In genomic region chr11:102346456-102346747, GRCh38 we compare ENCODE assay signal across 8 cellular contexts. TPM values are rescaled to one million over a fixed set of nuclear protein-coding genes. Genes with fewer than 3 reads are reported as not detected.
DNase-seq lines count a peak whose midpoint lies in the region; ATAC-seq, FAIRE-seq and TF ChIP-seq lines count a peak whose summit lies in the region.

No MANE protein-coding gene starts in this region.

- H3K4me3 ChIP-seq in astrocyte of the cerebellum (ENCODE audit: low read depth, low read length) (peak overlapping the region; percentile 91), HepG2 (replicated peaks in 1 of 3; ENCODE audit: insufficient read depth in 1 of 3, low read depth in 2 of 3, low read length in 3 of 3) (peak overlapping the region; percentile 85 to 98 (median 96)), testis (peak overlapping the region; percentile 94 to 99)

- peak overlapping the region; percentile 91 for H3K4me3 Mint-ChIP-seq in activated CD4-positive, alpha-beta T cell treated with anti-CD3 and anti-CD28 coated beads, Interleukin-2, amount 10 ng/mL, durations not matched to agents 7 days and 5 days

- H3K9me3 Mint-ChIP-seq in activated CD4-positive, alpha-beta T cell treated with anti-CD3 and anti-CD28 coated beads, Interleukin-2, amount 10 ng/mL, durations not matched to agents 7 days and 5 days = no peaks in the 10 kb centered on the region

- H3K36me3 Mint-ChIP-seq in activated CD4-positive, alpha-beta T cell treated with anti-CD3 and anti-CD28 coated beads, Interleukin-2, amount 10 ng/mL, durations not matched to agents 7 days and 5 days (ENCODE audit: low read depth) = peaks cover 19% of the 10 kb centered on the region

- peaks cover 34% of the 10 kb centered on the region for H3K4me1 Mint-ChIP-seq in activated CD4-positive, alpha-beta T cell treated with anti-CD3 and anti-CD28 coated beads, Interleukin-2, amount 10 ng/mL, durations not matched to agents 7 days and 5 days

- in situ Hi-C loops in astrocyte of the cerebellum (cut with HindIII; ENCODE audit: low sequenced_read_pairs) = no loop called here
- in situ Hi-C loops in HepG2 (cut with HindIII; ENCODE audit: extremely low pct_ligation_motif_present, low pct_unique_long_range_greater_than_20kb) = loop anchor here (5.0 to 10.0 kb wide), 2 partner anchors 148 to 316 kb away; no protein-coding TSS in a partner anchor

- no peak for TF ChIP-seq EP300 in HepG2 (IDR thresholded peaks at IDR 0.05; ENCODE audit: low read depth in 2 of 2, low read length in 2 of 2)
- TF ChIP-seq EP300 in HepG2 (CRISPR knock-in tag; IDR thresholded peaks at IDR 0.05; ENCODE audit: borderline replicate concordance) = no peak

- H3K4me2 ChIP-seq in HepG2 (ENCODE audit: low read depth, low read length) = peak overlapping the region; percentile 80

- FAIRE-seq in HepG2 (lab: Jason Lieb, UNC) = no peak

- H3K27ac Mint-ChIP-seq in activated CD4-positive, alpha-beta T cell treated with anti-CD3 and anti-CD28 coated beads, Interleukin-2, amount 10 ng/mL, durations not matched to agents 7 days and 5 days = peak overlapping the region; percentile 99

- H3K9me3 ChIP-seq in HepG2 (ENCODE audit: low read length) (no peaks in the 10 kb centered on the region), testis (no peaks in the 10 kb centered on the region)

- POLR2A ChIA-PET in activated CD4-positive, alpha-beta T cell treated with anti-CD3 and anti-CD28 coated beads, Interleukin-2, amount 10 ng/mL, durations not matched to agents 7 days and 5 days (lab: Charles Lee) = no interaction called here
- POLR2A ChIA-PET in HepG2 (lab: Yijun Ruan, JAX) = no interaction called here

- H3K27ac ChIP-seq in HepG2 (ENCODE audit: extremely low read length, insufficient read depth, low read length) (peak overlapping the region; percentile 96), testis (peak overlapping the region; percentile 99 to 100)

- H3K9ac ChIP-seq in HepG2 (ENCODE audit: insufficient read depth, low read depth, low read length) = peak overlapping the region; percentile 90

- BruUV-seq in HepG2 (replicated peaks; lab: Mats Ljungman, UMichigan) = TSS peak; percentile 87

- H4K20me1 ChIP-seq in HepG2 (ENCODE audit: insufficient read depth, low read length) = peaks cover 8% of the 10 kb centered on the region; the same call in 1 of the 2 replicates

- H3K36me3 ChIP-seq in HepG2 (replicated peaks in 1 of 2; ENCODE audit: control insufficient read depth in 1 of 2, insufficient read depth in 2 of 2, low read length in 2 of 2) (peaks cover 0 to 1% of the 10 kb centered on the region in 2 experiments; a peak in 2 of 5 replicates), testis (ENCODE audit: low read depth, missing control alignments) (no peaks in the 10 kb centered on the region)

- ATAC-seq in HepG2 (no peak), GM21390 (IDR thresholded peaks at IDR 0.05; ENCODE audit: unreplicated experiment) (no peak), HG03135 (IDR thresholded peaks at IDR 0.05; ENCODE audit: unreplicated experiment) (no peak)

- peaks cover 43% of the 10 kb centered on the region for H3K79me2 ChIP-seq in HepG2 (ENCODE audit: insufficient read depth, low read length)

- H3K27me3 ChIP-seq in HepG2 (ENCODE audit: control insufficient read depth in 1 of 2, insufficient read depth in 2 of 2, low read length in 2 of 2) = no peaks in the 10 kb centered on the region; a peak in 1 of 5 replicates
- no peaks in the 10 kb centered on the region for H3K27me3 ChIP-seq in testis

- CTCF ChIA-PET in activated CD4-positive, alpha-beta T cell treated with anti-CD3 and anti-CD28 coated beads, Interleukin-2, amount 10 ng/mL, durations not matched to agents 7 days and 5 days (lab: Charles Lee) = interaction anchor here (1.0 kb wide), 1 partner anchor 14 kb away, joined by 3 read pairs; no protein-coding TSS in a partner anchor
- CTCF ChIA-PET in HepG2 (lab: Yijun Ruan, JAX; ENCODE audit: low intra/inter-chr PET ratio, low total read pairs) = interaction anchor here (1.6 to 2.0 kb wide), 2 partner anchors 59 to 148 kb away, joined by 4 to 11 read pairs; no protein-coding TSS in a partner anchor

- no peaks in the 10 kb centered on the region for H3K27me3 Mint-ChIP-seq in activated CD4-positive, alpha-beta T cell treated with anti-CD3 and anti-CD28 coated beads, Interleukin-2, amount 10 ng/mL, durations not matched to agents 7 days and 5 days

- no peak for TF ChIP-seq POLR2A in HepG2 (IDR thresholded peaks at IDR 0.05; ENCODE audit: insufficient read depth in 1 of 2, low read depth in 2 of 2, low read length in 2 of 2)
- no peak for TF ChIP-seq POLR2A in testis (IDR thresholded peaks at IDR 0.05)

- no peak for TF ChIP-seq RAD21 in HepG2 (CRISPR knock-in tag; IDR thresholded peaks at IDR 0.05)

- WGBS in HepG2 (ENCODE audit: low lambda C conversion rate) = under 1% methylated on average over 5 of the region's 5 CpGs
- 1% methylated on average over 5 of the region's 5 CpGs for WGBS in testis, 2 donors

- intact Hi-C loops in HepG2 (cut with micrococcal nuclease; ENCODE audit: unreplicated experiment) (loop anchor here (2.0 to 5.0 kb wide), 5 partner anchors 30 to 268 kb away; partner anchors contain the start of gene BIRC3), testis (cut with DNase I; ENCODE audit: low total_unique reads) (no loop called here)

- DNase-seq in activated CD4-positive, alpha-beta T cell treated with anti-CD3 and anti-CD28 coated beads, Interleukin-2, amount 10 ng/mL, durations not matched to agents 7 days and 5 days = no peak
- DNase-seq in activated CD4-positive, alpha-beta T cell treated with anti-CD3 and anti-CD28 coated beads, Interleukin-2, amount 50 U/mL, for 1 hour = no peak
- DNase-seq in astrocyte of the cerebellum (ENCODE audit: low read depth) (no peak), HepG2 (ENCODE audit: low spot score) (no peak), testis (no peak)
- DNase-seq in activated effector memory CD4-positive, alpha-beta T cell treated with anti-CD3 and anti-CD28 coated beads, Interleukin-2, amount 50 U/mL, for 16 hours = no peak

- H3K4me1 ChIP-seq in HepG2 (ENCODE audit: insufficient read depth, low read length) (peaks cover 35% of the 10 kb centered on the region), testis (peaks cover 29% of the 10 kb centered on the region)

- TF ChIP-seq CTCF in astrocyte of the cerebellum (IDR thresholded peaks at IDR 0.05; ENCODE audit: low read depth, low read length, missing control alignments) (no peak), HepG2 (CRISPR knock-in tag; IDR thresholded peaks at IDR 0.05) (no peak), testis (IDR thresholded peaks at IDR 0.05) (no peak)

- peak overlapping the region; percentile 87 for H2AFZ ChIP-seq in HepG2 (ENCODE audit: low read length)

RNA-seq across cellular contexts. Expression of gene BIRC2, which starts 0.6 kb away (rescaled TPM):
- total RNA-seq in activated CD4-positive, alpha-beta T cell treated with anti-CD3 and anti-CD28 coated beads, Interleukin-2, amount 10 ng/mL, durations not matched to agents 7 days and 5 days = 10 to 100 TPM; 34.9 to 41.2 TPM
- total RNA-seq in HepG2 (2016; rRNA removed; fragmentation: Illumina TruSeq; extraction: Trizol) (61.7 and 83.2 TPM in 2 replicates), testis (10 to 100 TPM; 62.7 to 73.1 TPM)
- 25.1 and 31.7 TPM in 2 replicates for total RNA-seq in HepG2 (2016; cell fraction: cytosol; rRNA removed; fragmentation: Illumina TruSeq; extraction: Trizol; ENCODE audit: low read depth)
- total RNA-seq in HepG2 (2016; cell fraction: insoluble cytoplasmic fraction; rRNA removed; fragmentation: Illumina TruSeq; extraction: Trizol) = 61.7 and 79.4 TPM in 2 replicates
- total RNA-seq in HepG2 (2016; cell fraction: membrane; rRNA removed; fragmentation: Illumina TruSeq; extraction: Trizol) = 42.0 and 43.8 TPM in 2 replicates
- 77.0 and 77.1 TPM in 2 replicates for total RNA-seq in HepG2 (2016; cell fraction: nucleus; rRNA removed; fragmentation: Illumina TruSeq; extraction: Trizol)
- polyA plus RNA-seq in HepG2 (2011; rRNA removed) (59.2 and 62.2 TPM in 2 replicates), testis (ENCODE audit: insufficient read depth, low read depth, low replicate concordance) (41.3 TPM)
- polyA plus RNA-seq in HepG2 (2011; cell fraction: cytosol; rRNA removed) = 27.3 and 42.8 TPM in 2 replicates
- polyA plus RNA-seq in HepG2 (2011; cell fraction: nucleus; rRNA removed) = 60.1 and 69.2 TPM in 2 replicates
- 35.9 and 38.7 TPM in 2 replicates for polyA plus RNA-seq in HepG2 (2012)
- 7.7 and 9.4 TPM in 2 replicates for polyA plus RNA-seq in HepG2 (2016; cell fraction: cytosol; fragmentation: Illumina TruSeq; extraction: Trizol; ENCODE audit: low read depth)
- 58.0 and 61.2 TPM in 2 replicates for polyA plus RNA-seq in HepG2 (2016; cell fraction: insoluble cytoplasmic fraction; fragmentation: Illumina TruSeq; extraction: Trizol; ENCODE audit: low read depth)
- 16.9 and 19.1 TPM in 2 replicates for polyA plus RNA-seq in HepG2 (2016; cell fraction: membrane; fragmentation: Illumina TruSeq; extraction: Trizol; ENCODE audit: low read depth)
- polyA plus RNA-seq in HepG2 (2016; cell fraction: nucleus; fragmentation: Illumina TruSeq; extraction: Trizol; ENCODE audit: insufficient read depth, low read depth) = 60.1 and 64.2 TPM in 2 replicates
- 26.8 and 53.5 TPM in 2 replicates for polyA minus RNA-seq in HepG2 (2011; rRNA and poly(A)+ RNA removed; ENCODE audit: low replicate concordance)
- polyA minus RNA-seq in HepG2 (2011; cell fraction: cytosol; rRNA and poly(A)+ RNA removed) = 26.7 and 30.0 TPM in 2 replicates
- polyA minus RNA-seq in HepG2 (2011; cell fraction: nucleus; rRNA and poly(A)+ RNA removed) = 152 and 170 TPM in 2 replicates

RNA-seq across cellular contexts. Expression of gene BIRC3, which starts 29.1 kb away (rescaled TPM):
- total RNA-seq in activated CD4-positive, alpha-beta T cell treated with anti-CD3 and anti-CD28 coated beads, Interleukin-2, amount 10 ng/mL, durations not matched to agents 7 days and 5 days = 10 to 100 TPM; 33.1 to 39.6 TPM
- total RNA-seq in HepG2 (2016; rRNA removed; fragmentation: Illumina TruSeq; extraction: Trizol) = 4.2 and 7.5 TPM in 2 replicates
- 0.40 and 0.71 TPM in 2 replicates for total RNA-seq in HepG2 (2016; cell fraction: cytosol; rRNA removed; fragmentation: Illumina TruSeq; extraction: Trizol; ENCODE audit: low read depth)
- total RNA-seq in HepG2 (2016; cell fraction: insoluble cytoplasmic fraction; rRNA removed; fragmentation: Illumina TruSeq; extraction: Trizol) = 4.6 and 6.5 TPM in 2 replicates
- 2.8 and 3.6 TPM in 2 replicates for total RNA-seq in HepG2 (2016; cell fraction: membrane; rRNA removed; fragmentation: Illumina TruSeq; extraction: Trizol)
- 2.7 and 2.9 TPM in 2 replicates for total RNA-seq in HepG2 (2016; cell fraction: nucleus; rRNA removed; fragmentation: Illumina TruSeq; extraction: Trizol)
- 0.41 and 0.50 TPM in 2 replicates for polyA plus RNA-seq in HepG2 (2011; rRNA removed)
- 0.21 and 0.51 TPM in 2 replicates for polyA plus RNA-seq in HepG2 (2011; cell fraction: cytosol; rRNA removed)
- polyA plus RNA-seq in HepG2 (2011; cell fraction: nucleus; rRNA removed) = 0.18 and 0.52 TPM in 2 replicates
- 0.56 and 1.1 TPM in 2 replicates for polyA plus RNA-seq in HepG2 (2012)
- 0.20 TPM in 2 replicates for polyA plus RNA-seq in HepG2 (2016; cell fraction: cytosol; fragmentation: Illumina TruSeq; extraction: Trizol; ENCODE audit: low read depth)
- polyA plus RNA-seq in HepG2 (2016; cell fraction: insoluble cytoplasmic fraction; fragmentation: Illumina TruSeq; extraction: Trizol; ENCODE audit: low read depth) = 4.2 and 5.5 TPM in 2 replicates
- polyA plus RNA-seq in HepG2 (2016; cell fraction: membrane; fragmentation: Illumina TruSeq; extraction: Trizol; ENCODE audit: low read depth) = 1.1 and 1.2 TPM in 2 replicates
- 2.7 and 3.7 TPM in 2 replicates for polyA plus RNA-seq in HepG2 (2016; cell fraction: nucleus; fragmentation: Illumina TruSeq; extraction: Trizol; ENCODE audit: insufficient read depth, low read depth)
- 0.10 and 3.6 TPM in 2 replicates for polyA minus RNA-seq in HepG2 (2011; rRNA and poly(A)+ RNA removed; ENCODE audit: low replicate concordance)
- polyA minus RNA-seq in HepG2 (2011; cell fraction: cytosol; rRNA and poly(A)+ RNA removed) = 0.99 and 1.6 TPM in 2 replicates
- polyA minus RNA-seq in HepG2 (2011; cell fraction: nucleus; rRNA and poly(A)+ RNA removed) = 0.52 and 1.2 TPM in 2 replicates
- total RNA-seq in testis = 10 to 100 TPM in 1 of 2 donors, 1 to 10 TPM in 1; 6.4 to 10.9 TPM
- 6.2 TPM for polyA plus RNA-seq in testis (ENCODE audit: insufficient read depth, low read depth, low replicate concordance)
